ENCODE assay signal across 19 cellular contexts in genomic region chr1:172476218-172476811, GRCh38. TPM values are rescaled to one million over a fixed set of nuclear protein-coding genes. Genes with fewer than 3 reads are reported as not detected.
DNase-seq lines count a peak whose midpoint lies in the region; TF ChIP-seq lines count a peak whose summit lies in the region.
"Had no signal": no experiment of that assay in that cellular context is flagged by ENCODE, and none has a peak within 500 bp of the region (broad histone marks: within the 10 kb centered on the region; RNA-seq: fewer than 3 reads in every experiment).

No MANE protein-coding gene starts in this region.

- H3K36me3 ChIP-seq in kidney epithelial cell (ENCODE audit: control insufficient read depth, insufficient read depth, low read length) (no peaks in the 10 kb centered on the region), vagina (no peaks in the 10 kb centered on the region)
- H3K36me3 ChIP-seq: brain microvascular endothelial cell had no signal

- TF ChIP-seq CTCF in kidney epithelial cell (IDR thresholded peaks at IDR 0.05; ENCODE audit: insufficient read depth, low read length, poor library complexity, severe bottlenecking) (no peak), type B pancreatic cell (conservative IDR thresholded peaks at IDR 0.05) (no peak), vagina (IDR thresholded peaks at IDR 0.05) (no peak)

- H3K27me3 ChIP-seq in kidney epithelial cell (ENCODE audit: control insufficient read depth, insufficient read depth, low read length), result no peaks in the 10 kb centered on the region
- H3K27me3 ChIP-seq in vagina, result no peaks in the 10 kb centered on the region
- H3K27me3 ChIP-seq: brain microvascular endothelial cell had no signal

- DNase-seq in HPDE6-E6E7 (ENCODE audit: extremely low spot score), result peak; percentile 81
- peak; percentile 55 for DNase-seq in astrocyte of the hippocampus (ENCODE audit: low read depth, low spot score)
- DNase-seq in kidney epithelial cell (ENCODE audit: low read depth), result peak; percentile 72
- DNase-seq in type B pancreatic cell (ENCODE audit: extremely low spot score, unreplicated experiment), result no peak
- no peak for DNase-seq in H4 (ENCODE audit: low spot score)
- DNase-seq in AG08396 (ENCODE audit: low spot score), result no peak
- DNase-seq in vagina (ENCODE audit: extremely low spot score in 2 of 2), result no peak
- DNase-seq: activated CD4-positive, CD25-positive, alpha-beta regulatory T cell treated with anti-CD3 and anti-CD28 coated beads, Interleukin-2, amount 50 U/mL, for 72 hours; activated CD8-positive, alpha-beta memory T cell treated with anti-CD3 and anti-CD28 coated beads, Interleukin-2, amount 50 U/mL, for 48 hours; activated naive CD4-positive, alpha-beta T cell treated with Interleukin-2 at 50 U/mL for 16 hours; brain microvascular endothelial cell; NCI-H2081; NCI-H748 treated with DMSO at 0.1 percent for 48 hours; T-helper 17 cell had no signal

- no peaks in the 10 kb centered on the region for H3K27me3 Mint-ChIP-seq in type B pancreatic cell

- peaks cover 10% of the 10 kb centered on the region for H3K4me1 Mint-ChIP-seq in type B pancreatic cell (ENCODE audit: unreplicated experiment)

- H3K9me3 Mint-ChIP-seq in type B pancreatic cell, result peaks cover 11% of the 10 kb centered on the region
- H3K9me3 Mint-ChIP-seq: stimulated activated naive CD8-positive, alpha-beta T cell treated with anti-CD3 and anti-CD28 coated beads, Interleukin-15, Interleukin-2, amounts not matched to agents 100 ng/mL and 50 ng/mL, for 24 hours had no signal

- no peaks in the 10 kb centered on the region for H3K4me1 ChIP-seq in vagina

- no peaks in the 10 kb centered on the region for H3K9me3 ChIP-seq in vagina

- H3K27ac Mint-ChIP-seq in type B pancreatic cell, result peak overlapping the region; percentile 98
- H3K27ac Mint-ChIP-seq: stimulated activated naive CD8-positive, alpha-beta T cell treated with anti-CD3 and anti-CD28 coated beads, Interleukin-15, Interleukin-2, amounts not matched to agents 100 ng/mL and 50 ng/mL, for 24 hours; T-helper 17 cell had no signal

- peak overlapping the region; percentile 53 for H3K4me3 Mint-ChIP-seq in type B pancreatic cell
- H3K4me3 Mint-ChIP-seq: CD14-positive monocyte; stimulated activated naive CD8-positive, alpha-beta T cell treated with anti-CD3 and anti-CD28 coated beads, Interleukin-15, Interleukin-2, amounts not matched to agents 100 ng/mL and 50 ng/mL, for 24 hours; T-helper 17 cell had no signal

- H3K27ac ChIP-seq in vagina, result no peak overlapping the region
- H3K27ac ChIP-seq: brain microvascular endothelial cell had no signal

- no peaks in the 10 kb centered on the region for H3K36me3 Mint-ChIP-seq in type B pancreatic cell
- H3K36me3 Mint-ChIP-seq: CD14-positive monocyte had no signal

- intact Hi-C loops in vagina (cut with DNase I), result no loop called here

- H3K4me3 ChIP-seq in kidney epithelial cell (ENCODE audit: low read depth, low read length) (no peak overlapping the region), vagina (no peak overlapping the region)

- no peak for TF ChIP-seq POLR2A in vagina (IDR thresholded peaks at IDR 0.05)

RNA-seq across cellular contexts. Expression of gene PIGC, which starts 32.4 kb away (rescaled TPM):
- total RNA-seq in kidney epithelial cell (28.0 and 33.1 TPM in 2 replicates), type B pancreatic cell (ENCODE audit: low replicate concordance) (36.0 and 37.3 TPM in 2 replicates), vagina (14.5 TPM)
- 34.4 and 41.4 TPM in 2 replicates for total RNA-seq in H4 (2014; rRNA removed; shearing (Covaris generic))

RNA-seq across cellular contexts. Expression of gene C1orf105, which starts 55.8 kb away (rescaled TPM):
- total RNA-seq in kidney epithelial cell, result not detected in 2 replicates
- total RNA-seq in type B pancreatic cell (ENCODE audit: low replicate concordance), result 2.3 TPM in 1 of 2 replicates, not detected in the other
- not detected in 2 replicates for total RNA-seq in H4 (2014; rRNA removed; shearing (Covaris generic))
- not detected for total RNA-seq in vagina
- total RNA-seq: G401, osteoblast, RPMI7951, T-helper 17 cell had no signal

RNA-seq across cellular contexts. Expression of gene SUCO, which starts 56.6 kb away (rescaled TPM):
- total RNA-seq in kidney epithelial cell (37.4 and 42.9 TPM in 2 replicates), type B pancreatic cell (ENCODE audit: low replicate concordance) (76.5 and 88.3 TPM in 2 replicates), vagina (38.3 TPM)
- total RNA-seq in H4 (2014; rRNA removed; shearing (Covaris generic)), result 11.5 and 14.7 TPM in 2 replicates

Comparison
In these comparisons a context has a peak if more than half of its experiments do, and no peak if none do; other contexts are left out.
1. DNase-seq: peak in HPDE6-E6E7 (single experiment), astrocyte of the hippocampus (single experiment) and kidney epithelial cell (single experiment); none in type B pancreatic cell (single experiment), H4 (single experiment), AG08396 (single experiment) and vagina (0 of 2).